ENCODE assay signal across 1 cellular context in the genomic region with DNA sequence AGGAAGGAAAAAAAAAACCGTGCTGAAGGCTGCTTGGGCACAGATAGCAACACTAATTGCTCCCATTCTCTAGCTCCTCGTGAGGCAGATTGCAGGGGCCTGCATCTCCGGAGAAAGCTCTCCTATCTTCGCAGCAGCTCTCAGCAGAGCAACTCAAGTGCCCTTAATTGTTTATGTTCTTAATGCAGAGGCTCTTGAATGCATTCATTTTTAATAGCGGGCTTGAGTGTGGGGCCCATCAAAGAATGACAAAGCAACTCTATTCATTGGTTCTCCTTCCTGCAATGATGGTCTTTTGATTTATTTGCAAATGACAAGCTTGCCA.
TF ChIP-seq lines count a peak whose summit lies in the region.

No MANE protein-coding gene starts in this region.

TF ChIP-seq in HepG2, 621 proteins besides CTCF, POLR2A, EP300 and RAD21:
- TF ChIP-seq, protein P1, sequence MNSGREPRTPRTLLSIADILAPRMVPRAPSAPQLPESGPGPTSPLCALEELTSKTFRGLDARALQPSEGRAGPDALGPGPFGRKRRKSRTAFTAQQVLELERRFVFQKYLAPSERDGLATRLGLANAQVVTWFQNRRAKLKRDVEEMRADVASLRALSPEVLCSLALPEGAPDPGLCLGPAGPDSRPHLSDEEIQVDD (CRISPR knock-in tag; IDR thresholded peaks at IDR 0.05; ENCODE audit: borderline replicate concordance), result no peak
- TF ChIP-seq, protein P2, sequence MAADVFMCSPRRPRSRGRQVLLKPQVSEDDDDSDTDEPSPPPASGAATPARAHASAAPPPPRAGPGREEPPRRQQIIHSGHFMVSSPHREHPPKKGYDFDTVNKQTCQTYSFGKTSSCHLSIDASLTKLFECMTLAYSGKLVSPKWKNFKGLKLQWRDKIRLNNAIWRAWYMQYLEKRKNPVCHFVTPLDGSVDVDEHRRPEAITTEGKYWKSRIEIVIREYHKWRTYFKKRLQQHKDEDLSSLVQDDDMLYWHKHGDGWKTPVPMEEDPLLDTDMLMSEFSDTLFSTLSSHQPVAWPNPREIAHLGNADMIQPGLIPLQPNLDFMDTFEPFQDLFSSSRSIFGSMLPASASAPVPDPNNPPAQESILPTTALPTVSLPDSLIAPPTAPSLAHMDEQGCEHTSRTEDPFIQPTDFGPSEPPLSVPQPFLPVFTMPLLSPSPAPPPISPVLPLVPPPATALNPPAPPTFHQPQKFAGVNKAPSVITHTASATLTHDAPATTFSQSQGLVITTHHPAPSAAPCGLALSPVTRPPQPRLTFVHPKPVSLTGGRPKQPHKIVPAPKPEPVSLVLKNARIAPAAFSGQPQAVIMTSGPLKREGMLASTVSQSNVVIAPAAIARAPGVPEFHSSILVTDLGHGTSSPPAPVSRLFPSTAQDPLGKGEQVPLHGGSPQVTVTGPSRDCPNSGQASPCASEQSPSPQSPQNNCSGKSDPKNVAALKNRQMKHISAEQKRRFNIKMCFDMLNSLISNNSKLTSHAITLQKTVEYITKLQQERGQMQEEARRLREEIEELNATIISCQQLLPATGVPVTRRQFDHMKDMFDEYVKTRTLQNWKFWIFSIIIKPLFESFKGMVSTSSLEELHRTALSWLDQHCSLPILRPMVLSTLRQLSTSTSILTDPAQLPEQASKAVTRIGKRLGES (CRISPR knock-in tag; IDR thresholded peaks at IDR 0.05; ENCODE audit: borderline replicate concordance), result no peak
- TF ChIP-seq FIP1L1 (IDR thresholded peaks at IDR 0.05; ENCODE audit: borderline replicate concordance, insufficient read depth, low read depth, low read length) (no peak), YEATS4 (CRISPR knock-in tag; IDR thresholded peaks at IDR 0.05; ENCODE audit: borderline replicate concordance) (no peak), MAF1 (CRISPR knock-in tag; IDR thresholded peaks at IDR 0.05; ENCODE audit: borderline replicate concordance) (no peak), SRSF9 (IDR thresholded peaks at IDR 0.05; ENCODE audit: borderline replicate concordance, insufficient read depth, low read depth, low read length, poor library complexity, severe bottlenecking) (no peak), ZNF432 (CRISPR knock-in tag; IDR thresholded peaks at IDR 0.05; ENCODE audit: borderline replicate concordance) (no peak), BORCS8-MEF2B (CRISPR knock-in tag; IDR thresholded peaks at IDR 0.05) (no peak), ELF1 (CRISPR knock-in tag; IDR thresholded peaks at IDR 0.05) (no peak), STAT5B (CRISPR knock-in tag; IDR thresholded peaks at IDR 0.05) (no peak), GABPB1 (CRISPR knock-in tag; IDR thresholded peaks at IDR 0.05) (no peak), GTF2F1 (IDR thresholded peaks at IDR 0.05; ENCODE audit: low read length) (no peak), ZNF143 (CRISPR knock-in tag; IDR thresholded peaks at IDR 0.05) (no peak), NR3C1 (CRISPR knock-in tag; IDR thresholded peaks at IDR 0.05) (no peak)
- TF ChIP-seq, protein P3, sequence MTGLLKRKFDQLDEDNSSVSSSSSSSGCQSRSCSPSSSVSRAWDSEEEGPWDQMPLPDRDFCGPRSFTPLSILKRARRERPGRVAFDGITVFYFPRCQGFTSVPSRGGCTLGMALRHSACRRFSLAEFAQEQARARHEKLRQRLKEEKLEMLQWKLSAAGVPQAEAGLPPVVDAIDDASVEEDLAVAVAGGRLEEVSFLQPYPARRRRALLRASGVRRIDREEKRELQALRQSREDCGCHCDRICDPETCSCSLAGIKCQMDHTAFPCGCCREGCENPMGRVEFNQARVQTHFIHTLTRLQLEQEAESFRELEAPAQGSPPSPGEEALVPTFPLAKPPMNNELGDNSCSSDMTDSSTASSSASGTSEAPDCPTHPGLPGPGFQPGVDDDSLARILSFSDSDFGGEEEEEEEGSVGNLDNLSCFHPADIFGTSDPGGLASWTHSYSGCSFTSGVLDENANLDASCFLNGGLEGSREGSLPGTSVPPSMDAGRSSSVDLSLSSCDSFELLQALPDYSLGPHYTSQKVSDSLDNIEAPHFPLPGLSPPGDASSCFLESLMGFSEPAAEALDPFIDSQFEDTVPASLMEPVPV (CRISPR knock-in tag; IDR thresholded peaks at IDR 0.05), result no peak
- TF ChIP-seq, protein P4, sequence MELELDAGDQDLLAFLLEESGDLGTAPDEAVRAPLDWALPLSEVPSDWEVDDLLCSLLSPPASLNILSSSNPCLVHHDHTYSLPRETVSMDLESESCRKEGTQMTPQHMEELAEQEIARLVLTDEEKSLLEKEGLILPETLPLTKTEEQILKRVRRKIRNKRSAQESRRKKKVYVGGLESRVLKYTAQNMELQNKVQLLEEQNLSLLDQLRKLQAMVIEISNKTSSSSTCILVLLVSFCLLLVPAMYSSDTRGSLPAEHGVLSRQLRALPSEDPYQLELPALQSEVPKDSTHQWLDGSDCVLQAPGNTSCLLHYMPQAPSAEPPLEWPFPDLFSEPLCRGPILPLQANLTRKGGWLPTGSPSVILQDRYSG (CRISPR knock-in tag; IDR thresholded peaks at IDR 0.05), result no peak
- TF ChIP-seq, protein P5, sequence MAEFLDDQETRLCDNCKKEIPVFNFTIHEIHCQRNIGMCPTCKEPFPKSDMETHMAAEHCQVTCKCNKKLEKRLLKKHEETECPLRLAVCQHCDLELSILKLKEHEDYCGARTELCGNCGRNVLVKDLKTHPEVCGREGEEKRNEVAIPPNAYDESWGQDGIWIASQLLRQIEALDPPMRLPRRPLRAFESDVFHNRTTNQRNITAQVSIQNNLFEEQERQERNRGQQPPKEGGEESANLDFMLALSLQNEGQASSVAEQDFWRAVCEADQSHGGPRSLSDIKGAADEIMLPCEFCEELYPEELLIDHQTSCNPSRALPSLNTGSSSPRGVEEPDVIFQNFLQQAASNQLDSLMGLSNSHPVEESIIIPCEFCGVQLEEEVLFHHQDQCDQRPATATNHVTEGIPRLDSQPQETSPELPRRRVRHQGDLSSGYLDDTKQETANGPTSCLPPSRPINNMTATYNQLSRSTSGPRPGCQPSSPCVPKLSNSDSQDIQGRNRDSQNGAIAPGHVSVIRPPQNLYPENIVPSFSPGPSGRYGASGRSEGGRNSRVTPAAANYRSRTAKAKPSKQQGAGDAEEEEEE (CRISPR knock-in tag; IDR thresholded peaks at IDR 0.05; ENCODE audit: borderline replicate concordance), result no peak
